Comparison of ENCODE assay signal across 24 cellular contexts in genomic region chr17:74813793-74814192, GRCh38. TPM values are rescaled to one million over a fixed set of nuclear protein-coding genes. Genes with fewer than 3 reads are reported as not detected.
"Had no signal": no experiment of that assay in that cellular context is flagged by ENCODE, and none has a peak within 500 bp of the region (broad histone marks: within the 10 kb centered on the region; RNA-seq: fewer than 3 reads in every experiment).

No MANE protein-coding gene starts in this region.

- H3K27ac ChIP-seq: pancreas, right lobe of liver, skin epidermis, stomach, thoracic aorta had no signal

- H3K9me3 ChIP-seq: pancreas, right lobe of liver, stomach, thoracic aorta, upper lobe of left lung had no signal

- H3K4me1 ChIP-seq: pancreas, right lobe of liver had no signal

- H3K4me3 ChIP-seq: pancreas, right lobe of liver, skin epidermis, stomach, thoracic aorta, upper lobe of left lung had no signal

- DNase-seq: activated B cell treated with CpG ODN at 0.5 μM for 24 hours; activated CD4-positive, alpha-beta T cell treated with anti-CD3 and anti-CD28 coated beads, Interleukin-2, amount 50 U/mL, for 4 hours; activated CD8-positive, alpha-beta memory T cell treated with anti-CD3 and anti-CD28 coated beads, Interleukin-2, amount 50 U/mL, for 48 hours; activated naive CD4-positive, alpha-beta T cell treated with Interleukin-2 at 50 U/mL for 16 hours; activated naive CD8-positive, alpha-beta T cell treated with anti-CD3 and anti-CD28 coated beads for 36 hours; activated T-cell treated with anti-CD3 and anti-CD28 coated beads, Interleukin-2, amount 50 U/mL, for 4 hours; cerebellar nuclear complex; cortex of kidney; pancreas; right lobe of liver; stimulated activated CD4-positive, alpha-beta T cell treated with anti-CD3 and anti-CD28 coated beads, Interleukin-1b, Interleukin-23, amount 100 ng/mL, for 48 hours; stomach; T1000 had no signal

- H3K4me3 Mint-ChIP-seq: activated B cell treated with CpG ODN at 0.5 μM for 24 hours; activated CD4-positive, alpha-beta T cell treated with anti-CD3 and anti-CD28 coated beads for 36 hours; activated naive CD8-positive, alpha-beta T cell treated with anti-CD3 and anti-CD28 coated beads for 36 hours; activated T-cell treated with anti-CD3 and anti-CD28 coated beads, Interleukin-2, amount 50 U/mL, for 4 hours; memory B cell; natural killer cell treated with Interleukin-12 subunit alpha and Interleukin-12 subunit beta and Interleukin-15 and Interleukin-18, amount 100 ng/mL, for 72 hours; T-helper 1 cell treated with Interleukin-12 subunit alpha and Interleukin-12 subunit beta and Interleukin-4 antibody, amounts not matched to agents 30 μg/mL and 1 μg/mL, for 36 hours had no signal

- H3K36me3 Mint-ChIP-seq: natural killer cell treated with Interleukin-12 subunit alpha and Interleukin-12 subunit beta and Interleukin-15 and Interleukin-18, amount 100 ng/mL, for 72 hours had no signal

- H3K9me3 Mint-ChIP-seq: activated B cell treated with CpG ODN at 0.5 μM for 24 hours; activated naive CD8-positive, alpha-beta T cell treated with anti-CD3 and anti-CD28 coated beads for 36 hours; activated T-cell treated with anti-CD3 and anti-CD28 coated beads, Interleukin-2, amount 50 U/mL, for 4 hours; activated T-helper 2 cell treated with anti-CD3 and anti-CD28 coated beads, Interferon-gamma antibody, Interleukin-2, Interleukin-4, amounts not matched to agents 10 μg/mL and 5 μg/mL and 100 μg/mL, durations not matched to agents 14 hours and 24 hours and 36 hours; memory B cell; natural killer cell treated with Interleukin-12 subunit alpha and Interleukin-12 subunit beta and Interleukin-15 and Interleukin-18, amount 100 ng/mL, for 72 hours; T-helper 1 cell treated with Interleukin-12 subunit alpha and Interleukin-12 subunit beta and Interleukin-4 antibody, amounts not matched to agents 30 μg/mL and 1 μg/mL, for 36 hours had no signal

- H3K27me3 Mint-ChIP-seq: activated B cell treated with CpG ODN at 0.5 μM for 24 hours; activated CD4-positive, alpha-beta T cell treated with anti-CD3 and anti-CD28 coated beads for 36 hours; activated naive CD8-positive, alpha-beta T cell treated with anti-CD3 and anti-CD28 coated beads for 36 hours; memory B cell; natural killer cell treated with Interleukin-12 subunit alpha and Interleukin-12 subunit beta and Interleukin-15 and Interleukin-18, amount 100 ng/mL, for 72 hours had no signal

- H3K27me3 ChIP-seq: pancreas, right lobe of liver, stomach, upper lobe of left lung had no signal

- H3K4me1 Mint-ChIP-seq: activated B cell treated with CpG ODN at 0.5 μM for 24 hours; activated CD4-positive, alpha-beta T cell treated with anti-CD3 and anti-CD28 coated beads for 36 hours; activated naive CD8-positive, alpha-beta T cell treated with anti-CD3 and anti-CD28 coated beads for 36 hours had no signal

- ATAC-seq: activated CD4-positive, alpha-beta T cell treated with anti-CD3 and anti-CD28 coated beads for 36 hours; activated T-cell treated with anti-CD3 and anti-CD28 coated beads, Interleukin-2, amount 50 U/mL, for 4 hours; natural killer cell treated with Interleukin-12 subunit alpha and Interleukin-12 subunit beta and Interleukin-15 and Interleukin-18, amount 100 ng/mL, for 72 hours had no signal

- H3K36me3 ChIP-seq: pancreas, right lobe of liver, thoracic aorta had no signal

- H3K27ac Mint-ChIP-seq: activated B cell treated with CpG ODN at 0.5 μM for 24 hours; activated CD4-positive, alpha-beta T cell treated with anti-CD3 and anti-CD28 coated beads for 36 hours; activated naive CD8-positive, alpha-beta T cell treated with anti-CD3 and anti-CD28 coated beads for 36 hours; activated T-helper 2 cell treated with anti-CD3 and anti-CD28 coated beads, Interferon-gamma antibody, Interleukin-2, Interleukin-4, amounts not matched to agents 10 μg/mL and 5 μg/mL and 100 μg/mL, durations not matched to agents 14 hours and 24 hours and 36 hours; memory B cell; natural killer cell treated with Interleukin-12 subunit alpha and Interleukin-12 subunit beta and Interleukin-15 and Interleukin-18, amount 100 ng/mL, for 72 hours; T-helper 1 cell treated with Interleukin-12 subunit alpha and Interleukin-12 subunit beta and Interleukin-4 antibody, amounts not matched to agents 30 μg/mL and 1 μg/mL, for 36 hours had no signal

RNA-seq across cellular contexts. Expression of gene GRIN2C, which starts 45.9 kb away (rescaled TPM):
- total RNA-seq: activated B cell treated with CpG ODN at 0.5 μM for 24 hours; activated CD4-positive, alpha-beta T cell treated with anti-CD3 and anti-CD28 coated beads for 36 hours; activated CD8-positive, alpha-beta memory T cell treated with anti-CD3 and anti-CD28 coated beads for 36 hours; activated naive CD8-positive, alpha-beta T cell treated with anti-CD3 and anti-CD28 coated beads for 36 hours; epithelial cell of proximal tubule; left lobe of liver; natural killer cell treated with Interleukin-12 subunit alpha and Interleukin-12 subunit beta and Interleukin-15 and Interleukin-18, amount 100 ng/mL, for 72 hours had no signal
